ENCODE assay signal across 1 cellular context in the genomic region with DNA sequence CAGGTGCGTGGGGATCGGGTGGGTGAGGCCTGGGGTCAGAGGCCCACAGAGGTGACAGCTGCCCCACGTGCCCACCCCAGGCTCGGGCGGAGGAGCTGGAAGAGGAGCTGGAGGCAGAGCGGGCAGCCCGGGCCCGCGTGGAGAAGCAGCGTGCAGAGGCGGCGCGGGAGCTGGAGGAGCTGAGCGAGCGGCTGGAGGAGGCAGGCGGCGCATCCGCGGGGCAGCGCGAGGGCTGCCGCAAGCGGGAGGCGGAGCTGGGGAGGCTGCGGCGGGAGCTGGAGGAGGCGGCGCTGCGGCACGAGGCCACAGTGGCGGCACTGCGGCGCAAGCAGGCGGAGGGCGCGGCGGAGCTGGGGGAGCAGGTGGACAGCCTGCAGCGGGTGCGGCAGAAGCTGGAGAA.
TF ChIP-seq lines count a peak whose summit lies in the region.

No MANE protein-coding gene starts in this region.

TF ChIP-seq in GM23338, 12 proteins besides CTCF, POLR2A, EP300 and RAD21 (continued from another document):
- TF ChIP-seq, protein P1, sequence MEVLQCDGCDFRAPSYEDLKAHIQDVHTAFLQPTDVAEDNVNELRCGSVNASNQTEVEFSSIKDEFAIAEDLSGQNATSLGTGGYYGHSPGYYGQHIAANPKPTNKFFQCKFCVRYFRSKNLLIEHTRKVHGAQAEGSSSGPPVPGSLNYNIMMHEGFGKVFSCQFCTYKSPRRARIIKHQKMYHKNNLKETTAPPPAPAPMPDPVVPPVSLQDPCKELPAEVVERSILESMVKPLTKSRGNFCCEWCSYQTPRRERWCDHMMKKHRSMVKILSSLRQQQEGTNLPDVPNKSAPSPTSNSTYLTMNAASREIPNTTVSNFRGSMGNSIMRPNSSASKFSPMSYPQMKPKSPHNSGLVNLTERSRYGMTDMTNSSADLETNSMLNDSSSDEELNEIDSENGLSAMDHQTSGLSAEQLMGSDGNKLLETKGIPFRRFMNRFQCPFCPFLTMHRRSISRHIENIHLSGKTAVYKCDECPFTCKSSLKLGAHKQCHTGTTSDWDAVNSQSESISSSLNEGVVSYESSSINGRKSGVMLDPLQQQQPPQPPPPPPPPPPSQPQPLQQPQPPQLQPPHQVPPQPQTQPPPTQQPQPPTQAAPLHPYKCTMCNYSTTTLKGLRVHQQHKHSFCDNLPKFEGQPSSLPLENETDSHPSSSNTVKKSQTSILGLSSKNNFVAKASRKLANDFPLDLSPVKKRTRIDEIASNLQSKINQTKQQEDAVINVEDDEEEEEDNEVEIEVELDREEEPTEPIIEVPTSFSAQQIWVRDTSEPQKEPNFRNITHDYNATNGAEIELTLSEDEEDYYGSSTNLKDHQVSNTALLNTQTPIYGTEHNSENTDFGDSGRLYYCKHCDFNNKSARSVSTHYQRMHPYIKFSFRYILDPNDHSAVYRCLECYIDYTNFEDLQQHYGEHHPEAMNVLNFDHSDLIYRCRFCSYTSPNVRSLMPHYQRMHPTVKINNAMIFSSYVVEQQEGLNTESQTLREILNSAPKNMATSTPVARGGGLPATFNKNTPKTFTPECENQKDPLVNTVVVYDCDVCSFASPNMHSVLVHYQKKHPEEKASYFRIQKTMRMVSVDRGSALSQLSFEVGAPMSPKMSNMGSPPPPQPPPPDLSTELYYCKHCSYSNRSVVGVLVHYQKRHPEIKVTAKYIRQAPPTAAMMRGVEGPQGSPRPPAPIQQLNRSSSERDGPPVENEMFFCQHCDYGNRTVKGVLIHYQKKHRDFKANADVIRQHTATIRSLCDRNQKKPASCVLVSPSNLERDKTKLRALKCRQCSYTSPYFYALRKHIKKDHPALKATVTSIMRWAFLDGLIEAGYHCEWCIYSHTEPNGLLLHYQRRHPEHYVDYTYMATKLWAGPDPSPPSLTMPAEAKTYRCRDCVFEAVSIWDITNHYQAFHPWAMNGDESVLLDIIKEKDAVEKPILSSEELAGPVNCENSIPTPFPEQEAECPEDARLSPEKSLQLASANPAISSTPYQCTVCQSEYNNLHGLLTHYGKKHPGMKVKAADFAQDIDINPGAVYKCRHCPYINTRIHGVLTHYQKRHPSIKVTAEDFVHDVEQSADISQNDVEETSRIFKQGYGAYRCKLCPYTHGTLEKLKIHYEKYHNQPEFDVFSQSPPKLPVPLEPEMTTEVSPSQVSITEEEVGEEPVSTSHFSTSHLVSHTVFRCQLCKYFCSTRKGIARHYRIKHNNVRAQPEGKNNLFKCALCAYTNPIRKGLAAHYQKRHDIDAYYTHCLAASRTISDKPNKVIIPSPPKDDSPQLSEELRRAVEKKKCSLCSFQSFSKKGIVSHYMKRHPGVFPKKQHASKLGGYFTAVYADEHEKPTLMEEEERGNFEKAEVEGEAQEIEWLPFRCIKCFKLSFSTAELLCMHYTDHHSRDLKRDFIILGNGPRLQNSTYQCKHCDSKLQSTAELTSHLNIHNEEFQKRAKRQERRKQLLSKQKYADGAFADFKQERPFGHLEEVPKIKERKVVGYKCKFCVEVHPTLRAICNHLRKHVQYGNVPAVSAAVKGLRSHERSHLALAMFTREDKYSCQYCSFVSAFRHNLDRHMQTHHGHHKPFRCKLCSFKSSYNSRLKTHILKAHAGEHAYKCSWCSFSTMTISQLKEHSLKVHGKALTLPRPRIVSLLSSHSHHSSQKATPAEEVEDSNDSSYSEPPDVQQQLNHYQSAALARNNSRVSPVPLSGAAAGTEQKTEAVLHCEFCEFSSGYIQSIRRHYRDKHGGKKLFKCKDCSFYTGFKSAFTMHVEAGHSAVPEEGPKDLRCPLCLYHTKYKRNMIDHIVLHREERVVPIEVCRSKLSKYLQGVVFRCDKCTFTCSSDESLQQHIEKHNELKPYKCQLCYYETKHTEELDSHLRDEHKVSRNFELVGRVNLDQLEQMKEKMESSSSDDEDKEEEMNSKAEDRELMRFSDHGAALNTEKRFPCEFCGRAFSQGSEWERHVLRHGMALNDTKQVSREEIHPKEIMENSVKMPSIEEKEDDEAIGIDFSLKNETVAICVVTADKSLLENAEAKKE (CRISPR knock-in tag; IDR thresholded peaks at IDR 0.05): no peak
